Comparison of ENCODE assay signal across 8 cellular contexts in the genomic region with DNA sequence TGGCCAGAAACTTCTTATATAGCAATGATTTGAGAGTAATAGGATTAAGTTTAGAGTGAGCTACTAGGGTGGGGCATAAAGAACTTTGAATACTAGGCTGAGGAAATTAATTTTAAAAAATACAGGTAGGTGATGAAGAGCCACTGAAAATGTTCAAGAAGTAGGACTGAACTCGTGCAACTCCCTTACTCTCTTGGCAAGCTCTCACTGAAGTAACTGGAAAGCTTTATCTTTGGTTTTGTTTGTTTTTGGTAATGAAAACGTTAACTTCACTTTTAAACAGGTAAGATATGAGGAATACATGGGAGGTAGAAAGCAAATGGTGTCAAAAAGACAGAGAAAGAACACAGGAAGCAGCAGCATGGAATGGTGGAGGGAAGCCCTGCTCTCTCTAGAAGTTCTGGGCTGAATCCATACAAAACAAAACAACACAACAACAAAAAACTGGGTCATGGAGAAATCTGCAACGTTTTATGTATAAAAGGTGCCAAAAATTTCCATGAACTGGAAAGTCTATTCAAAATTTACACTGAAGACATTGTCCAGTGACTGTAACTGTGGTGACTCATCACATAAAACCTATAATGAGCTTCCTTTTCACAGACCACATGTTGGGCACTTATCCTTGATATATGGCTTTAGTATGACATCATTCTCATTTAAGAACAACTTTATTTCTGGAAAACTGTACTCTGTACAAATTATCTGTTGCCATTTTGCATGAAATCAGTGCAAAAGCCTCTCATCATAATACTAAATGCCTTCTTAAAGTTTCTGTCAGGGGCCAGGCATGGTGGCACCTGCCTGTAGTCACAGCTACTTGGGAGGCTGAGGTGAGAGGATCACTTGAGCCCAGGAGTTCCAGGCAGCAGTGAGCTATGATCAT.
DNase-seq lines count a peak whose midpoint lies in the region; ATAC-seq lines count a peak whose summit lies in the region.

No MANE protein-coding gene starts in this region.

- H3K27me3 Mint-ChIP-seq in activated naive CD4-positive, alpha-beta T cell treated with anti-CD3 and anti-CD28 coated beads, Interleukin-2, amount 10 ng/mL, durations not matched to agents 7 days and 5 days = peaks cover 3% of the 10 kb centered on the region

- H3K27ac ChIP-seq in SK-N-MC = peak overlapping the region; percentile 51; the same call in 1 of the 2 replicates

- H3K9ac ChIP-seq in SK-N-MC (ENCODE audit: insufficient read length) = no peak overlapping the region

- CTCF ChIA-PET in activated naive CD4-positive, alpha-beta T cell treated with anti-CD3 and anti-CD28 coated beads, Interleukin-2, amount 10 ng/mL, durations not matched to agents 7 days and 5 days (lab: Charles Lee) = no interaction called here

- H3K36me3 ChIP-seq in SK-N-MC (ENCODE audit: insufficient read depth, low read length) = no peaks in the 10 kb centered on the region

- no peak overlapping the region for H3K4me3 ChIP-seq in SK-N-MC

- peak; percentile 50 for ATAC-seq in GM18517 (IDR thresholded peaks at IDR 0.05; ENCODE audit: unreplicated experiment)
- ATAC-seq in HG03196 (IDR thresholded peaks at IDR 0.05; ENCODE audit: unreplicated experiment) = peak; percentile 57
- peak; percentile 91 for ATAC-seq in left colon

- H3K9me3 ChIP-seq in SK-N-MC (ENCODE audit: low read depth, low read length) = no peaks in the 10 kb centered on the region

- no peak overlapping the region for H3K4me3 Mint-ChIP-seq in activated naive CD4-positive, alpha-beta T cell treated with anti-CD3 and anti-CD28 coated beads, Interleukin-2, amount 10 ng/mL, durations not matched to agents 7 days and 5 days

- peak; percentile 64 for DNase-seq in SK-N-MC (ENCODE audit: low read depth, low spot score)
- no peak for DNase-seq in left colon
- no peak for DNase-seq in COR-L47 (lab: John Stamatoyannopoulos, UW)
- no peak for DNase-seq in activated naive CD4-positive, alpha-beta T cell treated with anti-CD3 and anti-CD28 coated beads, Interleukin-2, amount 10 ng/mL, durations not matched to agents 7 days and 5 days
- no peak for DNase-seq in activated CD4-positive, alpha-beta T cell treated with anti-CD3 and anti-CD28 coated beads, Interleukin-2, amount 50 U/mL, for 1 hour
- no peak for DNase-seq in mesenteric fat pad (ENCODE audit: low spot score)

- intact Hi-C loops in left colon (cut with DNase I, micrococcal nuclease) = no loop called here

- peaks cover under 1% of the 10 kb centered on the region for H3K4me1 Mint-ChIP-seq in activated naive CD4-positive, alpha-beta T cell treated with anti-CD3 and anti-CD28 coated beads, Interleukin-2, amount 10 ng/mL, durations not matched to agents 7 days and 5 days

- H3K36me3 Mint-ChIP-seq in activated naive CD4-positive, alpha-beta T cell treated with anti-CD3 and anti-CD28 coated beads, Interleukin-2, amount 10 ng/mL, durations not matched to agents 7 days and 5 days = no peaks in the 10 kb centered on the region

- H3K27ac Mint-ChIP-seq in activated naive CD4-positive, alpha-beta T cell treated with anti-CD3 and anti-CD28 coated beads, Interleukin-2, amount 10 ng/mL, durations not matched to agents 7 days and 5 days = no peak overlapping the region

- no peaks in the 10 kb centered on the region for H3K9me3 Mint-ChIP-seq in activated naive CD4-positive, alpha-beta T cell treated with anti-CD3 and anti-CD28 coated beads, Interleukin-2, amount 10 ng/mL, durations not matched to agents 7 days and 5 days
